Comparison of ENCODE assay signal across 7 cellular contexts in genomic region chr20:38926934-38927616, GRCh38. TPM values are rescaled to one million over a fixed set of nuclear protein-coding genes. Genes with fewer than 3 reads are reported as not detected.
DNase-seq lines count a peak whose midpoint lies in the region; ATAC-seq lines count a peak whose summit lies in the region.

No MANE protein-coding gene starts in this region.

- POLR2A ChIA-PET in activated CD4-positive, alpha-beta memory T cell treated with anti-CD3 and anti-CD28 coated beads for 36 hours (lab: Charles Lee), result interaction anchor here (0.8 to 2.5 kb wide), 4 partner anchors 35 to 179 kb away, joined by 3 to 25 read pairs (median 3); partner anchors contain the start of genes ACTR5 and DHX35

- H3K4me1 Mint-ChIP-seq in activated CD4-positive, alpha-beta memory T cell treated with anti-CD3 and anti-CD28 coated beads for 36 hours (ENCODE audit: low read depth), result peaks cover 26% of the 10 kb centered on the region

- CTCF ChIA-PET in activated CD4-positive, alpha-beta memory T cell treated with anti-CD3 and anti-CD28 coated beads for 36 hours (lab: Charles Lee), result interaction anchor here (0.6 to 9.8 kb wide), 12 partner anchors 10 to 278 kb away, joined by 3 to 132 read pairs (median 4); partner anchors contain the start of gene DHX35

- H3K9ac ChIP-seq in iPS-15b (ENCODE audit: low read depth, low read length) (peak overlapping the region; percentile 90), subcutaneous abdominal adipose tissue (ENCODE audit: low read length in 5 of 5) (peak overlapping the region in 4 of 5 donors; percentile 54 to 73 (median 64))

- no peak overlapping the region for H3K27ac Mint-ChIP-seq in activated CD4-positive, alpha-beta memory T cell treated with anti-CD3 and anti-CD28 coated beads for 36 hours

- H3K4me3 Mint-ChIP-seq in activated CD4-positive, alpha-beta memory T cell treated with anti-CD3 and anti-CD28 coated beads for 36 hours, result peak overlapping the region; percentile 81

- peaks cover 6% of the 10 kb centered on the region for H3K36me3 ChIP-seq in iPS-15b (ENCODE audit: control insufficient read depth, insufficient read depth, low read length)
- H3K36me3 ChIP-seq in subcutaneous abdominal adipose tissue (ENCODE audit: control insufficient read depth in 5 of 5, insufficient read depth in 5 of 5, low read length in 5 of 5), result peaks cover 0 to 2% (median 0%) of the 10 kb centered on the region in 5 donors

- H3K4me3 ChIP-seq in iPS-15b (ENCODE audit: low read depth, low read length), result peak overlapping the region; percentile 67
- peak overlapping the region in 4 of 5 donors; percentile 56 to 74 (median 70) for H3K4me3 ChIP-seq in subcutaneous abdominal adipose tissue (ENCODE audit: low read depth in 1 of 5, low read length in 5 of 5)

- H3K36me3 Mint-ChIP-seq in activated CD4-positive, alpha-beta memory T cell treated with anti-CD3 and anti-CD28 coated beads for 36 hours, result peaks cover 13% of the 10 kb centered on the region

- H3K9me3 ChIP-seq in iPS-15b (ENCODE audit: control insufficient read depth, insufficient read depth, low read length) (no peaks in the 10 kb centered on the region), subcutaneous abdominal adipose tissue (ENCODE audit: control insufficient read depth in 5 of 5, low read length in 5 of 5) (no peaks in the 10 kb centered on the region)

- H3K27me3 ChIP-seq in iPS-15b (ENCODE audit: control insufficient read depth, insufficient read depth, low read length) (no peaks in the 10 kb centered on the region), subcutaneous abdominal adipose tissue (ENCODE audit: control insufficient read depth in 5 of 5, insufficient read depth in 4 of 5, low read length in 5 of 5) (peaks cover 0 to 13% (median 0%) of the 10 kb centered on the region in 5 donors)

- peaks cover 2% of the 10 kb centered on the region for H3K4me1 ChIP-seq in iPS-15b (ENCODE audit: control insufficient read depth, insufficient read depth, low read length)
- H3K4me1 ChIP-seq in subcutaneous abdominal adipose tissue (ENCODE audit: control insufficient read depth in 5 of 5, insufficient read depth in 5 of 5, low read length in 5 of 5), result peaks cover 0 to 23% (median 13%) of the 10 kb centered on the region in 5 donors

- H3K9me3 Mint-ChIP-seq in activated CD4-positive, alpha-beta memory T cell treated with anti-CD3 and anti-CD28 coated beads for 36 hours, result no peaks in the 10 kb centered on the region

- H3K27me3 Mint-ChIP-seq in activated CD4-positive, alpha-beta memory T cell treated with anti-CD3 and anti-CD28 coated beads for 36 hours, result no peaks in the 10 kb centered on the region

- ATAC-seq in GM18498 (IDR thresholded peaks at IDR 0.05; ENCODE audit: unreplicated experiment) (peak; percentile 2), HG02759 (IDR thresholded peaks at IDR 0.05; ENCODE audit: unreplicated experiment) (peak; percentile 1)

- intact Hi-C loops in activated CD4-positive, alpha-beta memory T cell treated with anti-CD3 and anti-CD28 coated beads for 36 hours (cut with micrococcal nuclease), result loop anchor here (1.0 to 5.0 kb wide), 6 partner anchors 35 to 455 kb away; partner anchors contain the start of genes DHX35 and RALGAPB

- no peak for DNase-seq in activated CD4-positive, alpha-beta memory T cell treated with anti-CD3 and anti-CD28 coated beads for 36 hours
- DNase-seq in retina, result no peak
- DNase-seq in SKM-1 (lab: John Stamatoyannopoulos, UW; ENCODE audit: unreplicated experiment), result no peak

- H3K27ac ChIP-seq in subcutaneous abdominal adipose tissue (ENCODE audit: low read depth, low read length), result no peak overlapping the region

RNA-seq across cellular contexts. Expression of gene FAM83D, which starts 0.9 kb away (rescaled TPM):
- total RNA-seq in activated CD4-positive, alpha-beta memory T cell treated with anti-CD3 and anti-CD28 coated beads for 36 hours, result 10 to 100 TPM; 11.1 to 11.2 TPM

RNA-seq across cellular contexts. Expression of gene DHX35, which starts 35.1 kb away (rescaled TPM):
- 1 to 10 TPM; 7.7 to 8.3 TPM for total RNA-seq in activated CD4-positive, alpha-beta memory T cell treated with anti-CD3 and anti-CD28 coated beads for 36 hours
